ENCODE assay signal across 9 cellular contexts in genomic region chr10:117342638-117343037, GRCh38. TPM values are rescaled to one million over a fixed set of nuclear protein-coding genes. Genes with fewer than 3 reads are reported as not detected.
DNase-seq lines count a peak whose midpoint lies in the region; ATAC-seq, FAIRE-seq and TF ChIP-seq lines count a peak whose summit lies in the region.
"Had no signal": no experiment of that assay in that cellular context is flagged by ENCODE, and none has a peak within 500 bp of the region (broad histone marks: within the 10 kb centered on the region; RNA-seq: fewer than 3 reads in every experiment).

No MANE protein-coding gene starts in this region.

- no peaks in the 10 kb centered on the region for H4K20me1 ChIP-seq in GM12878 (ENCODE audit: control insufficient read depth, insufficient read depth)

- H3K27ac ChIP-seq in GM12878 (ENCODE audit: control insufficient read depth, insufficient read depth): peak overlapping the region; percentile 37
- peak overlapping the region; percentile 74 for H3K27ac ChIP-seq in neutrophil

- peak overlapping the region; percentile 79 for H3K4me2 ChIP-seq in GM12878 (ENCODE audit: control insufficient read depth, insufficient read depth)

- H2AFZ ChIP-seq in GM12878 (ENCODE audit: control insufficient read depth, low read depth, low read length): no peak overlapping the region; the same call in 1 of the 2 replicates

- peak overlapping the region; percentile 51; the same call in 1 of the 2 replicates for H3K4me3 ChIP-seq in GM12878
- H3K4me3 ChIP-seq in neutrophil (ENCODE audit: low read depth in 1 of 2, low read length in 1 of 2): no peak overlapping the region

- intact Hi-C loops in GM12878 (cut with micrococcal nuclease; ENCODE audit: unreplicated experiment) (loop anchor here (2.0 kb wide), 1 partner anchor 30 kb away; no protein-coding TSS in a partner anchor), left ventricle myocardium superior (cut with micrococcal nuclease) (no loop called here)

- CTCF ChIA-PET in GM12878 (lab: Yijun Ruan, JAX): interaction anchor here (0.8 to 1.4 kb wide), 6 partner anchors 9 to 25 kb away, joined by 3 to 5 read pairs (median 4); no protein-coding TSS in a partner anchor

- H3K9me3 ChIP-seq in GM12878 (replicated peaks; ENCODE audit: control insufficient read depth, insufficient read depth, low read length) (no peaks in the 10 kb centered on the region), neutrophil (no peaks in the 10 kb centered on the region)

- no peak for TF ChIP-seq RAD21 in GM12878 (IDR thresholded peaks at IDR 0.05; ENCODE audit: insufficient read depth, low read depth, low read length)

- H3K9ac ChIP-seq in GM12878 (ENCODE audit: control insufficient read depth, insufficient read depth, low read length): 0 out of 2 replicates have a peak overlapping the region, but pooled peaks have one; percentile 39

- RAD21 ChIA-PET in GM12878 (lab: Charles Lee; ENCODE audit: unreplicated experiment): interaction anchor here (1.0 to 2.0 kb wide), 6 partner anchors 9 to 154 kb away, joined by 3 to 15 read pairs (median 4); no protein-coding TSS in a partner anchor

- no peak for TF ChIP-seq EP300 in GM12878 (IDR thresholded peaks at IDR 0.05; ENCODE audit: borderline replicate concordance in 1 of 2, control insufficient read depth in 1 of 2, low read depth in 2 of 2, low read length in 2 of 2)

- H3K36me3 ChIP-seq in GM12878 (ENCODE audit: control insufficient read depth in 2 of 2, insufficient read depth in 2 of 2, low read length in 1 of 2) (peaks cover 4% of the 10 kb centered on the region in 2 experiments; a peak in 3 of 4 replicates), neutrophil (peaks cover 8% of the 10 kb centered on the region)

- no peak for DNase-seq in GM12878 (ENCODE audit: low read depth, low spot score)
- no peak for DNase-seq in hypothalamus (lab: John Stamatoyannopoulos, UW)
- no peak for DNase-seq in left ventricle myocardium superior
- DNase-seq in COLO668 (lab: John Stamatoyannopoulos, UW; ENCODE audit: unreplicated experiment): no peak
- DNase-seq in medulla oblongata (ENCODE audit: extremely low spot score): no peak
- DNase-seq: NCI-H2171 had no signal

- 81% methylated on average over 5 of the region's 5 CpGs for WGBS in GM12878 (ENCODE audit: insufficient coverage, insufficient replicate concordance, low lambda C conversion rate, missing lambda C conversion rate)

- H3K27me3 ChIP-seq in GM12878 (replicated peaks in 1 of 2; ENCODE audit: control insufficient read depth in 2 of 2, insufficient read depth in 2 of 2, low read length in 1 of 2) (no peaks in the 10 kb centered on the region), neutrophil (no peaks in the 10 kb centered on the region)

- peaks cover 21% of the 10 kb centered on the region for H3K79me2 ChIP-seq in GM12878 (ENCODE audit: control insufficient read depth, insufficient read depth, low read length)

- SMC1A ChIA-PET in GM12878 (lab: Charles Lee; ENCODE audit: uncharacterized antibody, unreplicated experiment): interaction anchor here (1.0 to 2.9 kb wide), 7 partner anchors 18 to 89 kb away, joined by 3 to 18 read pairs (median 4); no protein-coding TSS in a partner anchor

- TF ChIP-seq CTCF in GM12878 (IDR thresholded peaks at IDR 0.05 in 2 of 3, conservative IDR thresholded peaks at IDR 0.05 in 1 of 3; ENCODE audit: control insufficient read depth in 2 of 3, extremely low read depth in 1 of 3, insufficient read depth in 1 of 3, low read depth in 3 of 3, low read length in 3 of 3) (no peak), neutrophil (IDR thresholded peaks at IDR 0.05) (no peak)

- peaks cover 12% of the 10 kb centered on the region for H3K4me1 ChIP-seq in GM12878 (ENCODE audit: control insufficient read depth, insufficient read depth, low read length)
- H3K4me1 ChIP-seq in neutrophil (ENCODE audit: control insufficient read depth in 1 of 2, insufficient read depth in 1 of 2, low read depth in 1 of 2, low read length in 1 of 2): peaks cover 34 to 74% of the 10 kb centered on the region in 2 experiments

- in situ Hi-C loops in GM12878 (cut with MboI): no loop called here

- TF ChIP-seq POLR2A in GM12878 (IDR thresholded peaks at IDR 0.05; ENCODE audit: low read depth, low read length): no peak

- ATAC-seq in GM19035 (IDR thresholded peaks at IDR 0.05; ENCODE audit: unreplicated experiment): peak; percentile 23
- peak; percentile 9 for ATAC-seq in HG03342 (IDR thresholded peaks at IDR 0.05; ENCODE audit: unreplicated experiment)
- peak; percentile 43 for ATAC-seq in GM12878
- ATAC-seq in left ventricle myocardium superior: no peak

- FAIRE-seq in GM12878 (lab: Jason Lieb, UNC): no peak

- no TSS peak for BruUV-seq in GM12878 (replicated peaks; lab: Mats Ljungman, UMichigan)

- POLR2A ChIA-PET in GM12878 (lab: Charles Lee): interaction anchor here (0.6 to 1.4 kb wide), 4 partner anchors 11 to 97 kb away, joined by 3 to 6 read pairs (median 4); no protein-coding TSS in a partner anchor

TF ChIP-seq in GM12878, 131 proteins besides CTCF, POLR2A, EP300 and RAD21:
- TF ChIP-seq EZH2 (IDR thresholded peaks at IDR 0.05; ENCODE audit: borderline replicate concordance, control insufficient read depth, low read depth, low read length) (no peak), NR2C1 (IDR thresholded peaks at IDR 0.05) (no peak), ATF2 (IDR thresholded peaks at IDR 0.05; ENCODE audit: low read length) (no peak), REST (IDR thresholded peaks at IDR 0.05; ENCODE audit: low read depth, low read length) (no peak), NR2F1 (conservative IDR thresholded peaks at IDR 0.05) (0 out of 2 replicates have a peak, but pooled peaks have one; percentile 14), HDGF (IDR thresholded peaks at IDR 0.05) (peak; percentile 37; the same call in 1 of the 2 replicates), IRF4 (IDR thresholded peaks at IDR 0.05; ENCODE audit: low read depth, low read length) (no peak)
TF ChIP-seq in GM12878: peak in this region for 2.

RNA-seq across cellular contexts. Expression of gene PDZD8, which starts 32.6 kb away (rescaled TPM):
- total RNA-seq in GM12878 (2013; cell fraction: nucleolus; rRNA removed): 30.2 and 36.1 TPM in 2 replicates
- 6.1 and 7.1 TPM in 2 replicates for total RNA-seq in GM12878 (2014; rRNA removed)
- 14.1 and 14.4 TPM in 2 replicates for total RNA-seq in GM12878 (2014; rRNA removed; fragmentation: Illumina TruSeq; extraction: Trizol)
- total RNA-seq in GM12878 (2021): 16.7 and 17.0 TPM in 2 replicates
- 5.5 TPM for polyA plus RNA-seq in GM12878 (2011; ENCODE audit: low read depth)
- polyA plus RNA-seq in GM12878 (2011; rRNA removed): 21.2 and 29.3 TPM in 2 replicates
- polyA plus RNA-seq in GM12878 (2011; cell fraction: cytosol; rRNA removed): 9.6 and 12.6 TPM in 2 replicates
- polyA plus RNA-seq in GM12878 (2011; cell fraction: nucleus; rRNA removed): 9.3 and 10.4 TPM in 2 replicates
- 5.3 and 5.4 TPM in 2 replicates for polyA plus RNA-seq in GM12878 (2012)
- 15.5 and 17.9 TPM in 2 replicates for polyA plus RNA-seq in GM12878 (2014; fragmentation: Illumina TruSeq; extraction: Trizol)
- 1 to 10 TPM; 2.0 to 2.1 TPM for polyA plus RNA-seq in GM12878 (2014; fragmentation: Nextera tagmentation; extraction: Ambion mirVana)
- 5.1 and 6.3 TPM in 2 replicates for polyA plus RNA-seq in GM12878 (2014; rRNA removed)
- 1 to 10 TPM; 5.0 to 5.4 TPM for polyA plus RNA-seq in GM12878 (2016; fragmentation: Nextera tagmentation; extraction: Ambion mirVana)
- polyA minus RNA-seq in GM12878 (2011; rRNA and poly(A)+ RNA removed): 49.7 and 60.6 TPM in 2 replicates
- polyA minus RNA-seq in GM12878 (2011; cell fraction: cytosol; rRNA and poly(A)+ RNA removed): 22.4 and 23.1 TPM in 2 replicates
- 15.2 and 24.7 TPM in 2 replicates for polyA minus RNA-seq in GM12878 (2011; cell fraction: nucleus; rRNA and poly(A)+ RNA removed)
- total RNA-seq in left ventricle myocardium superior: 18.7 TPM
